In genomic region chr5:36666986-36667385, GRCh38 we compare ENCODE assay signal across 19 cellular contexts.
DNase-seq lines count a peak whose midpoint lies in the region; ATAC-seq, FAIRE-seq and TF ChIP-seq lines count a peak whose summit lies in the region.
"Had no signal": no experiment of that assay in that cellular context is flagged by ENCODE, and none has a peak within 500 bp of the region (broad histone marks: within the 10 kb centered on the region; RNA-seq: fewer than 3 reads in every experiment).

No MANE protein-coding gene starts in this region.

- H3K36me3 ChIP-seq in PC-3 (ENCODE audit: low read depth, low read length) (no peaks in the 10 kb centered on the region), keratinocyte (ENCODE audit: control insufficient read depth in 2 of 2, extremely low read depth in 1 of 2, insufficient read depth in 2 of 2, low read length in 2 of 2) (peaks cover 0 to 2% of the 10 kb centered on the region in 2 experiments), trophoblast cell (ENCODE audit: control insufficient read depth in 1 of 2, insufficient read depth in 2 of 2, low read length in 2 of 2) (peaks cover 5 to 15% of the 10 kb centered on the region in 2 experiments), HepG2 (replicated peaks in 1 of 2; ENCODE audit: control insufficient read depth in 1 of 2, insufficient read depth in 2 of 2, low read length in 2 of 2) (no peaks in the 10 kb centered on the region)
- H3K36me3 ChIP-seq: BLaER1 had no signal

- no peak overlapping the region for H2BK120ac ChIP-seq in trophoblast cell (ENCODE audit: insufficient read depth, low read length, poor library complexity)

- intact Hi-C loops in PC-3 (cut with micrococcal nuclease) (loop anchor here (2.0 kb wide), 1 partner anchor 60 kb away; the partner anchor contains the start of gene SLC1A3), HepG2 (cut with micrococcal nuclease; ENCODE audit: unreplicated experiment) (no loop called here)

- no peak overlapping the region for H3K14ac ChIP-seq in trophoblast cell (ENCODE audit: low read length)

- TF ChIP-seq RAD21 in HepG2 (CRISPR knock-in tag; IDR thresholded peaks at IDR 0.05): no peak

- DNase-seq in DMS79 (lab: John Stamatoyannopoulos, UW): peak; percentile 36
- DNase-seq in PC-3: peak; percentile 20
- DNase-seq in keratinocyte (ENCODE audit: low read depth, low spot score): no peak
- peak in 1 of 2 donors; percentile 81 for DNase-seq in trophoblast cell
- DNase-seq in NCI-H2081 (lab: John Stamatoyannopoulos, UW): no peak
- DNase-seq in HepG2 (ENCODE audit: low spot score): no peak
- DNase-seq: CD8-positive, alpha-beta T cell; NCI-H1417; NCI-H1930; NCI-H510A treated with DMSO at 0.1 percent for 48 hours; SHP77 treated with DMSO at 0.1 percent for 48 hours had no signal

- H3K27me3 ChIP-seq in PC-3 (ENCODE audit: low read length) (no peaks in the 10 kb centered on the region), keratinocyte (ENCODE audit: control insufficient read depth, extremely low read depth, insufficient read depth, low read length) (no peaks in the 10 kb centered on the region), trophoblast cell (ENCODE audit: insufficient read depth, low read length) (no peaks in the 10 kb centered on the region), HepG2 (ENCODE audit: control insufficient read depth in 1 of 2, insufficient read depth in 2 of 2, low read length in 2 of 2) (no peaks in the 10 kb centered on the region)
- H3K27me3 ChIP-seq: BLaER1 had no signal

- BruUV-seq in PC-3 (replicated peaks; lab: Mats Ljungman, UMichigan): no TSS peak
- BruUV-seq in HepG2 (replicated peaks; lab: Mats Ljungman, UMichigan): no TSS peak

- H3K4me2 ChIP-seq in PC-3 (ENCODE audit: low read length): peak overlapping the region; percentile 45; the same call in 1 of the 2 replicates
- no peak overlapping the region for H3K4me2 ChIP-seq in keratinocyte (ENCODE audit: control insufficient read depth, extremely low read depth, insufficient read depth, low read depth, low read length)
- no peak overlapping the region for H3K4me2 ChIP-seq in trophoblast cell (ENCODE audit: low read length)
- no peak overlapping the region for H3K4me2 ChIP-seq in HepG2 (ENCODE audit: low read depth, low read length)
- H3K4me2 ChIP-seq: BLaER1 had no signal

- H4K91ac ChIP-seq in trophoblast cell (ENCODE audit: low read depth, low read length): no peak overlapping the region

- H3K27ac ChIP-seq in PC-3 (ENCODE audit: low read length) (peak overlapping the region; percentile 23), keratinocyte (ENCODE audit: control insufficient read depth, insufficient read depth, low read length) (no peak overlapping the region), trophoblast cell (ENCODE audit: low read depth, low read length) (peak overlapping the region; percentile 63), HepG2 (ENCODE audit: extremely low read length, insufficient read depth, low read length) (no peak overlapping the region)
- H3K27ac ChIP-seq: BLaER1 had no signal

- H3K4me1 ChIP-seq in PC-3 (ENCODE audit: insufficient read depth, low read length) (peaks cover 36% of the 10 kb centered on the region), keratinocyte (ENCODE audit: control insufficient read depth, extremely low read depth, insufficient read depth, low read length) (peaks cover 16% of the 10 kb centered on the region), trophoblast cell (ENCODE audit: control insufficient read depth in 1 of 2, insufficient read depth in 2 of 2, low read length in 2 of 2) (peaks cover 16 to 20% of the 10 kb centered on the region in 2 experiments), HepG2 (ENCODE audit: insufficient read depth, low read length) (no peaks in the 10 kb centered on the region)
- H3K4me1 ChIP-seq: BLaER1 had no signal

- H3K9me2 ChIP-seq in PC-3 (replicated peaks; ENCODE audit: low read length): no peaks in the 10 kb centered on the region

- TF ChIP-seq EP300 in HepG2 (IDR thresholded peaks at IDR 0.05; ENCODE audit: low read depth in 2 of 2, low read length in 2 of 2): no peak
- no peak for TF ChIP-seq EP300 in HepG2 (CRISPR knock-in tag; IDR thresholded peaks at IDR 0.05; ENCODE audit: borderline replicate concordance)

- FAIRE-seq in keratinocyte (lab: Jason Lieb, UNC) (no peak), HepG2 (lab: Jason Lieb, UNC) (no peak)
- FAIRE-seq: A204.1, GM12892, H54, RCC 7860 had no signal

- TF ChIP-seq CTCF in PC-3 (conservative IDR thresholded peaks at IDR 0.05; ENCODE audit: low read depth, low read length): no peak
- TF ChIP-seq CTCF in keratinocyte (optimal IDR thresholded peaks at IDR 0.05 in 1 of 3, IDR thresholded peaks at IDR 0.05 in 1 of 3, conservative IDR thresholded peaks at IDR 0.05 in 1 of 3; ENCODE audit: extremely low read depth in 1 of 3, insufficient read depth in 2 of 3, low read length in 3 of 3): no peak
- no peak for TF ChIP-seq CTCF in HepG2 (CRISPR knock-in tag; IDR thresholded peaks at IDR 0.05)

- no peaks in the 10 kb centered on the region for H3K9me3 ChIP-seq in PC-3 (ENCODE audit: low read length)
- no peaks in the 10 kb centered on the region for H3K9me3 ChIP-seq in keratinocyte (ENCODE audit: control insufficient read depth, low read depth, low read length)
- H3K9me3 ChIP-seq in trophoblast cell (ENCODE audit: insufficient read depth, low read depth, low read length): no peaks in the 10 kb centered on the region
- H3K9me3 ChIP-seq in HepG2 (ENCODE audit: low read length): no peaks in the 10 kb centered on the region
- H3K9me3 ChIP-seq: BLaER1 had no signal

- H2BK5ac ChIP-seq in trophoblast cell (ENCODE audit: low read depth, low read length, poor library complexity): no peak overlapping the region

- H2BK12ac ChIP-seq in trophoblast cell (ENCODE audit: low read length): no peak overlapping the region

- H3K18ac ChIP-seq in trophoblast cell (ENCODE audit: low read length): no peak overlapping the region

- H3K9me1 ChIP-seq in keratinocyte (ENCODE audit: control insufficient read depth, extremely low read depth, insufficient read depth, low read length): no peaks in the 10 kb centered on the region

- H3K4ac ChIP-seq in trophoblast cell (ENCODE audit: low read depth, low read length): no peak overlapping the region

- H3K9ac ChIP-seq in PC-3 (ENCODE audit: low read length) (no peak overlapping the region), keratinocyte (ENCODE audit: control insufficient read depth, extremely low read depth, insufficient read depth, low read length) (no peak overlapping the region), trophoblast cell (ENCODE audit: low read length) (no peak overlapping the region), HepG2 (ENCODE audit: insufficient read depth, low read depth, low read length) (no peak overlapping the region)
- H3K9ac ChIP-seq: BLaER1 had no signal

- TF ChIP-seq POLR2A in HepG2 (IDR thresholded peaks at IDR 0.05; ENCODE audit: insufficient read depth in 1 of 2, low read depth in 2 of 2, low read length in 2 of 2): no peak

- in situ Hi-C loops in HepG2 (cut with HindIII; ENCODE audit: extremely low pct_ligation_motif_present, low pct_unique_long_range_greater_than_20kb): no loop called here

- no peaks in the 10 kb centered on the region for H3K79me2 ChIP-seq in PC-3 (ENCODE audit: low read length)
- H3K79me2 ChIP-seq in keratinocyte (ENCODE audit: control insufficient read depth, insufficient read depth, low read length): no peaks in the 10 kb centered on the region
- H3K79me2 ChIP-seq in trophoblast cell (ENCODE audit: control insufficient read depth, insufficient read depth, low read length, poor library complexity): peaks cover 2% of the 10 kb centered on the region
- no peaks in the 10 kb centered on the region for H3K79me2 ChIP-seq in HepG2 (ENCODE audit: insufficient read depth, low read length)

- H4K20me1 ChIP-seq in PC-3 (ENCODE audit: low read length) (no peaks in the 10 kb centered on the region), keratinocyte (ENCODE audit: control insufficient read depth, extremely low read depth, insufficient read depth, low read length) (no peaks in the 10 kb centered on the region), HepG2 (ENCODE audit: insufficient read depth, low read length) (no peaks in the 10 kb centered on the region)
- H4K20me1 ChIP-seq: BLaER1 had no signal

- no CpG with 5 or more reads among the region's 1 CpG for WGBS in trophoblast cell (ENCODE audit: extremely low coverage, insufficient coverage, insufficient read length)
- WGBS in HepG2 (ENCODE audit: low lambda C conversion rate): 7% methylated on average over 1 of the region's 1 CpG

- H3K4me3 ChIP-seq in PC-3 (ENCODE audit: low read length) (no peak overlapping the region), keratinocyte (ENCODE audit: control insufficient read depth in 2 of 3, extremely low read depth in 1 of 3, insufficient read depth in 2 of 3, low read depth in 1 of 3, low read length in 3 of 3) (no peak overlapping the region), trophoblast cell (ENCODE audit: low read depth, low read length) (no peak overlapping the region), HepG2 (replicated peaks in 1 of 3; ENCODE audit: insufficient read depth in 1 of 3, low read depth in 2 of 3, low read length in 3 of 3) (no peak overlapping the region)
- H3K4me3 ChIP-seq: BLaER1 had no signal

- no peak for ATAC-seq in PC-3
- ATAC-seq in GM18517 (IDR thresholded peaks at IDR 0.05; ENCODE audit: unreplicated experiment): no peak
- no peak for ATAC-seq in GM19463 (IDR thresholded peaks at IDR 0.05; ENCODE audit: unreplicated experiment)
- no peak for ATAC-seq in HepG2
- ATAC-seq: CD8-positive, alpha-beta T cell; SK-N-SH treated with all-trans-retinoic acid at 6 μM for 48 hours had no signal

- H3K23ac ChIP-seq in trophoblast cell (ENCODE audit: low read length): no peak overlapping the region

- H2AK5ac ChIP-seq in trophoblast cell (ENCODE audit: low read length): no peak overlapping the region

- POLR2A ChIA-PET in PC-3 (lab: Charles Lee; ENCODE audit: unreplicated experiment) (no interaction called here), HepG2 (lab: Yijun Ruan, JAX) (no interaction called here)

- H2AFZ ChIP-seq in PC-3 (ENCODE audit: low read length): no peak overlapping the region
- peak overlapping the region; percentile 10 for H2AFZ ChIP-seq in keratinocyte (ENCODE audit: control insufficient read depth, low read length)
- H2AFZ ChIP-seq in trophoblast cell (ENCODE audit: insufficient read depth, low read length, poor library complexity): no peak overlapping the region
- no peak overlapping the region for H2AFZ ChIP-seq in HepG2 (ENCODE audit: low read length)

- CTCF ChIA-PET in PC-3 (lab: Charles Lee) (no interaction called here), HepG2 (lab: Yijun Ruan, JAX; ENCODE audit: low intra/inter-chr PET ratio, low total read pairs) (no interaction called here)

- H4K8ac ChIP-seq in trophoblast cell (ENCODE audit: low read depth, low read length): no peak overlapping the region

- dilution Hi-C loops in keratinocyte (cut with MboI; ENCODE audit: extremely low pct_ligation_motif_present, low sequenced_read_pairs): no loop called here

- H3F3A ChIP-seq in PC-3 (ENCODE audit: low read length, unreplicated experiment): peaks cover 3% of the 10 kb centered on the region

- H3K79me1 ChIP-seq in trophoblast cell (ENCODE audit: low read length): peaks cover 22% of the 10 kb centered on the region

- no peak overlapping the region for H4K12ac ChIP-seq in trophoblast cell (ENCODE audit: low read depth, low read length)

TF ChIP-seq in HepG2, 621 proteins besides CTCF, POLR2A, EP300 and RAD21 (continues in another document):
- TF ChIP-seq TBP (CRISPR knock-in tag; IDR thresholded peaks at IDR 0.05) (no peak), ZNF124 (CRISPR knock-in tag; IDR thresholded peaks at IDR 0.05) (no peak)

Comparison
In these comparisons a context has a peak if more than half of its experiments do, and no peak if none do; other contexts are left out.
1. DNase-seq: peak in DMS79 (single experiment) and PC-3 (single experiment); none in keratinocyte (single experiment), NCI-H2081 (0 of 2) and HepG2 (single experiment).
2. H3K27ac ChIP-seq: peak in PC-3 (single experiment) and trophoblast cell (single experiment); none in keratinocyte (single experiment) and HepG2 (single experiment).